Comparison of ENCODE assay signal across 18 cellular contexts in genomic region chr5:8333977-8334376, GRCh38.
A peak's percentile ranks its signal among the peaks of the same experiment; 100 is the strongest.
DNase-seq lines count a peak whose midpoint lies in the region.
"Had no signal": no experiment of that assay in that cellular context is flagged by ENCODE, and none has a peak within 500 bp of the region (broad histone marks: within the 10 kb centered on the region; RNA-seq: fewer than 3 reads in every experiment).

No MANE protein-coding gene starts in this region.

- peak; percentile 83 for DNase-seq in DMS79 (lab: John Stamatoyannopoulos, UW)
- peak; percentile 46 for DNase-seq in H4 (ENCODE audit: low spot score)
- DNase-seq in cerebellar cortex (ENCODE audit: low spot score) = peak; percentile 4
- DNase-seq in stromal cell of bone marrow (ENCODE audit: low read depth) = peak; percentile 1
- no peak for DNase-seq in NAMALWA (ENCODE audit: low spot score)
- no peak for DNase-seq in AG08395 (ENCODE audit: low spot score)
- no peak for DNase-seq in HCEC 1CT
- DNase-seq: ACHN; Calu3; CD8-positive, alpha-beta memory T cell; GM23248; IMR-90; MV-4-11; NCI-H1694 treated with DMSO at 0.1 percent for 48 hours; NCI-H226; NCI-H748 treated with DMSO at 0.1 percent for 48 hours; SIG-M5; T-cell had no signal

Comparison
In these comparisons a context has a peak if more than half of its experiments do, and no peak if none do; other contexts are left out.
1. DNase-seq: peak in DMS79 (single experiment), H4 (single experiment), cerebellar cortex (single experiment) and stromal cell of bone marrow (single experiment); none in NAMALWA (single experiment), AG08395 (single experiment) and HCEC 1CT (single experiment).